In the genomic region with DNA sequence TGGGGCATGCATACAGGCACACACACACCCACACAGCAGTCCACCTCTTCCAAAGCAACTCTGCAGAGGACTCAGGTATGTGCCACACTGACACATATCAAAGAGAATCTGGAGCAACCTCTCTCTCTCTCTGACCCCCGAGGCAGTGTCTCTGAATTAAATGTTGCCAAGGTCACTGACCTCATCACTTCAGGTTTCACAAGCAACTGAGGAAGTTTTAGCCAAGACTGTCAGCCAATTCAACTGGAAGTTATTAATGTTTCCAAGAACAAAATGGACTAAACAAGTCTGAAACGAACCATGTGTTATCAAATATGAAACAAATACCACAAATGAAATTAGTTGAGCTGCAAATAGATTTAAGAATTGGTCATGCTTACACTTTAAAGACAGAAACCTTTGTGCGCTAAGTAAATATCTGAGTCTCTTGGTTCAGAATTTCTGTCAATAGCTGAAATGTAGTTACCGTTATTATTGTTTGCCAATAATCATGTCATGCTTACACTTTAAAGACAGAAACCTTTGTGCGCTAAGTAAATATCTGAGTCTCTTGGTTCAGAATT, we compare ENCODE assay signal across 1 cellular context.
TF ChIP-seq lines count a peak whose summit lies in the region.

No MANE protein-coding gene starts in this region.

TF ChIP-seq in HepG2, 621 proteins besides CTCF, POLR2A, EP300 and RAD21 (continued from another document and continues in another):
- TF ChIP-seq, protein P1, sequence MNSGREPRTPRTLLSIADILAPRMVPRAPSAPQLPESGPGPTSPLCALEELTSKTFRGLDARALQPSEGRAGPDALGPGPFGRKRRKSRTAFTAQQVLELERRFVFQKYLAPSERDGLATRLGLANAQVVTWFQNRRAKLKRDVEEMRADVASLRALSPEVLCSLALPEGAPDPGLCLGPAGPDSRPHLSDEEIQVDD (CRISPR knock-in tag; IDR thresholded peaks at IDR 0.05; ENCODE audit: borderline replicate concordance), result no peak
- TF ChIP-seq, protein P2, sequence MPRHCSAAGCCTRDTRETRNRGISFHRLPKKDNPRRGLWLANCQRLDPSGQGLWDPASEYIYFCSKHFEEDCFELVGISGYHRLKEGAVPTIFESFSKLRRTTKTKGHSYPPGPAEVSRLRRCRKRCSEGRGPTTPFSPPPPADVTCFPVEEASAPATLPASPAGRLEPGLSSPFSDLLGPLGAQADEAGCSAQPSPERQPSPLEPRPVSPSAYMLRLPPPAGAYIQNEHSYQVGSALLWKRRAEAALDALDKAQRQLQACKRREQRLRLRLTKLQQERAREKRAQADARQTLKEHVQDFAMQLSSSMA (CRISPR knock-in tag; IDR thresholded peaks at IDR 0.05), result no peak
- TF ChIP-seq ZFP1 (CRISPR knock-in tag; IDR thresholded peaks at IDR 0.05) (no peak; the same call in 1 of the 2 replicates), ZNF567 (CRISPR knock-in tag; IDR thresholded peaks at IDR 0.05; ENCODE audit: borderline replicate concordance) (no peak), FOXK1 (CRISPR knock-in tag; IDR thresholded peaks at IDR 0.05; ENCODE audit: borderline replicate concordance, low read depth) (no peak), CENPX (CRISPR knock-in tag; IDR thresholded peaks at IDR 0.05) (no peak), ETV6 (CRISPR knock-in tag; conservative IDR thresholded peaks at IDR 0.05) (no peak), ZBTB20 (CRISPR knock-in tag; IDR thresholded peaks at IDR 0.05; ENCODE audit: borderline replicate concordance, low read depth) (no peak), ZNF615 (CRISPR knock-in tag; IDR thresholded peaks at IDR 0.05; ENCODE audit: borderline replicate concordance) (no peak), MTA3 (CRISPR knock-in tag; IDR thresholded peaks at IDR 0.05) (no peak), ZNF225 (CRISPR knock-in tag; IDR thresholded peaks at IDR 0.05) (no peak), FOXM1 (CRISPR knock-in tag; IDR thresholded peaks at IDR 0.05) (no peak), ZNF335 (CRISPR knock-in tag; IDR thresholded peaks at IDR 0.05) (no peak), NFE2L1 (CRISPR knock-in tag; IDR thresholded peaks at IDR 0.05; ENCODE audit: borderline replicate concordance) (no peak), ISX (CRISPR knock-in tag; conservative IDR thresholded peaks at IDR 0.05) (no peak), PRMT3 (CRISPR knock-in tag; IDR thresholded peaks at IDR 0.05; ENCODE audit: borderline replicate concordance, low read depth) (no peak), ZNF607 (CRISPR knock-in tag; IDR thresholded peaks at IDR 0.05; ENCODE audit: borderline replicate concordance) (no peak), ZNF264 (CRISPR knock-in tag; IDR thresholded peaks at IDR 0.05) (no peak), NKX3-1 (CRISPR knock-in tag; IDR thresholded peaks at IDR 0.05) (no peak), ATM (IDR thresholded peaks at IDR 0.05; ENCODE audit: borderline replicate concordance) (no peak), KLF13 (CRISPR knock-in tag; IDR thresholded peaks at IDR 0.05) (no peak), PHF8 (CRISPR knock-in tag; IDR thresholded peaks at IDR 0.05) (no peak), ZNF850 (CRISPR knock-in tag; conservative IDR thresholded peaks at IDR 0.05) (no peak), ZNF709 (CRISPR knock-in tag; IDR thresholded peaks at IDR 0.05) (no peak), MAFK (conservative IDR thresholded peaks at IDR 0.05 in 1 of 2, IDR thresholded peaks at IDR 0.05 in 1 of 2; ENCODE audit: low read length in 2 of 2) (no peak), U2AF2 (IDR thresholded peaks at IDR 0.05; ENCODE audit: low read depth, low read length) (no peak), ZNF674 (CRISPR knock-in tag; IDR thresholded peaks at IDR 0.05; ENCODE audit: low read depth) (no peak), EHMT2 (IDR thresholded peaks at IDR 0.05; ENCODE audit: borderline replicate concordance, low read depth, low read length) (no peak), ZNF629 (CRISPR knock-in tag; conservative IDR thresholded peaks at IDR 0.05) (no peak), NR2C2 (CRISPR knock-in tag; IDR thresholded peaks at IDR 0.05; ENCODE audit: borderline replicate concordance) (peak; percentile 30; the same call in 1 of the 2 replicates), SMARCE1 (IDR thresholded peaks at IDR 0.05; ENCODE audit: borderline replicate concordance) (no peak), HNRNPUL1 (IDR thresholded peaks at IDR 0.05; ENCODE audit: low read depth, low read length) (no peak), ZNF879 (CRISPR knock-in tag; IDR thresholded peaks at IDR 0.05) (no peak), SYNCRIP (IDR thresholded peaks at IDR 0.05; ENCODE audit: insufficient read depth, low read depth, low read length) (no peak), FOXC1 (CRISPR knock-in tag; IDR thresholded peaks at IDR 0.05; ENCODE audit: borderline replicate concordance) (no peak), CHCHD3 (CRISPR knock-in tag; IDR thresholded peaks at IDR 0.05) (no peak), ZNF703 (CRISPR knock-in tag; IDR thresholded peaks at IDR 0.05; ENCODE audit: borderline replicate concordance) (no peak), BRCA1 (CRISPR knock-in tag; IDR thresholded peaks at IDR 0.05) (no peak), NBN (conservative IDR thresholded peaks at IDR 0.05) (no peak), ZNF788 (CRISPR knock-in tag; IDR thresholded peaks at IDR 0.05; ENCODE audit: borderline replicate concordance) (no peak), ZNF256 (CRISPR knock-in tag; conservative IDR thresholded peaks at IDR 0.05) (no peak), KDM2A (CRISPR knock-in tag; IDR thresholded peaks at IDR 0.05; ENCODE audit: borderline replicate concordance, low read depth) (no peak), ZNF644 (CRISPR knock-in tag; IDR thresholded peaks at IDR 0.05; ENCODE audit: low read depth) (no peak; the same call in 1 of the 2 replicates), KLF15 (CRISPR knock-in tag; IDR thresholded peaks at IDR 0.05; ENCODE audit: borderline replicate concordance) (no peak)
- TF ChIP-seq, protein P3, sequence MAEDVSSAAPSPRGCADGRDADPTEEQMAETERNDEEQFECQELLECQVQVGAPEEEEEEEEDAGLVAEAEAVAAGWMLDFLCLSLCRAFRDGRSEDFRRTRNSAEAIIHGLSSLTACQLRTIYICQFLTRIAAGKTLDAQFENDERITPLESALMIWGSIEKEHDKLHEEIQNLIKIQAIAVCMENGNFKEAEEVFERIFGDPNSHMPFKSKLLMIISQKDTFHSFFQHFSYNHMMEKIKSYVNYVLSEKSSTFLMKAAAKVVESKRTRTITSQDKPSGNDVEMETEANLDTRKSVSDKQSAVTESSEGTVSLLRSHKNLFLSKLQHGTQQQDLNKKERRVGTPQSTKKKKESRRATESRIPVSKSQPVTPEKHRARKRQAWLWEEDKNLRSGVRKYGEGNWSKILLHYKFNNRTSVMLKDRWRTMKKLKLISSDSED (CRISPR knock-in tag; IDR thresholded peaks at IDR 0.05), result no peak
- TF ChIP-seq, protein P4, sequence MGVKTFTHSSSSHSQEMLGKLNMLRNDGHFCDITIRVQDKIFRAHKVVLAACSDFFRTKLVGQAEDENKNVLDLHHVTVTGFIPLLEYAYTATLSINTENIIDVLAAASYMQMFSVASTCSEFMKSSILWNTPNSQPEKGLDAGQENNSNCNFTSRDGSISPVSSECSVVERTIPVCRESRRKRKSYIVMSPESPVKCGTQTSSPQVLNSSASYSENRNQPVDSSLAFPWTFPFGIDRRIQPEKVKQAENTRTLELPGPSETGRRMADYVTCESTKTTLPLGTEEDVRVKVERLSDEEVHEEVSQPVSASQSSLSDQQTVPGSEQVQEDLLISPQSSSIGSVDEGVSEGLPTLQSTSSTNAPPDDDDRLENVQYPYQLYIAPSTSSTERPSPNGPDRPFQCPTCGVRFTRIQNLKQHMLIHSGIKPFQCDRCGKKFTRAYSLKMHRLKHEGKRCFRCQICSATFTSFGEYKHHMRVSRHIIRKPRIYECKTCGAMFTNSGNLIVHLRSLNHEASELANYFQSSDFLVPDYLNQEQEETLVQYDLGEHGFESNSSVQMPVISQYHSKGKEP (CRISPR knock-in tag; IDR thresholded peaks at IDR 0.05), result no peak
- TF ChIP-seq, protein P5, sequence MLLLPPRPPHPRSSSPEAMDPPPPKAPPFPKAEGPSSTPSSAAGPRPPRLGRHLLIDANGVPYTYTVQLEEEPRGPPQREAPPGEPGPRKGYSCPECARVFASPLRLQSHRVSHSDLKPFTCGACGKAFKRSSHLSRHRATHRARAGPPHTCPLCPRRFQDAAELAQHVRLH (CRISPR knock-in tag; IDR thresholded peaks at IDR 0.05; ENCODE audit: borderline replicate concordance, low read depth), result no peak
- TF ChIP-seq, protein P6, sequence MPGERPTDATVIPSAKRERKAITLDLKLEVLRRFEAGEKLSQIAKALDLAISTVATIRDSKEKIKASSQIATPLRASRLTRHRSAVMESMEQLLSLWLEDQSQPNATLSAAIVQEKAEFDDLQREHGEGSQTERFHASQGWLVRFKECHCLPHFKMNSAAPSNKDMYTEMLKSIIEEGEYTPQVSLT (CRISPR knock-in tag; IDR thresholded peaks at IDR 0.05; ENCODE audit: borderline replicate concordance, low read depth), result no peak
- TF ChIP-seq, protein P7, sequence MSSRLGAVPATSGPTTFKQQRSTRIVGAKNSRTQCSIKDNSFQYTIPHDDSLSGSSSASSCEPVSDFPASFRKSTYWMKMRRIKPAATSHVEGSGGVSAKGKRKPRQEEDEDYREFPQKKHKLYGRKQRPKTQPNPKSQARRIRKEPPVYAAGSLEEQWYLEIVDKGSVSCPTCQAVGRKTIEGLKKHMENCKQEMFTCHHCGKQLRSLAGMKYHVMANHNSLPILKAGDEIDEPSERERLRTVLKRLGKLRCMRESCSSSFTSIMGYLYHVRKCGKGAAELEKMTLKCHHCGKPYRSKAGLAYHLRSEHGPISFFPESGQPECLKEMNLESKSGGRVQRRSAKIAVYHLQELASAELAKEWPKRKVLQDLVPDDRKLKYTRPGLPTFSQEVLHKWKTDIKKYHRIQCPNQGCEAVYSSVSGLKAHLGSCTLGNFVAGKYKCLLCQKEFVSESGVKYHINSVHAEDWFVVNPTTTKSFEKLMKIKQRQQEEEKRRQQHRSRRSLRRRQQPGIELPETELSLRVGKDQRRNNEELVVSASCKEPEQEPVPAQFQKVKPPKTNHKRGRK (CRISPR knock-in tag; IDR thresholded peaks at IDR 0.05), result no peak
- TF ChIP-seq, protein P8, sequence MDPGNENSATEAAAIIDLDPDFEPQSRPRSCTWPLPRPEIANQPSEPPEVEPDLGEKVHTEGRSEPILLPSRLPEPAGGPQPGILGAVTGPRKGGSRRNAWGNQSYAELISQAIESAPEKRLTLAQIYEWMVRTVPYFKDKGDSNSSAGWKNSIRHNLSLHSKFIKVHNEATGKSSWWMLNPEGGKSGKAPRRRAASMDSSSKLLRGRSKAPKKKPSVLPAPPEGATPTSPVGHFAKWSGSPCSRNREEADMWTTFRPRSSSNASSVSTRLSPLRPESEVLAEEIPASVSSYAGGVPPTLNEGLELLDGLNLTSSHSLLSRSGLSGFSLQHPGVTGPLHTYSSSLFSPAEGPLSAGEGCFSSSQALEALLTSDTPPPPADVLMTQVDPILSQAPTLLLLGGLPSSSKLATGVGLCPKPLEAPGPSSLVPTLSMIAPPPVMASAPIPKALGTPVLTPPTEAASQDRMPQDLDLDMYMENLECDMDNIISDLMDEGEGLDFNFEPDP (CRISPR knock-in tag; conservative IDR thresholded peaks at IDR 0.05), result no peak
- TF ChIP-seq, protein P9, sequence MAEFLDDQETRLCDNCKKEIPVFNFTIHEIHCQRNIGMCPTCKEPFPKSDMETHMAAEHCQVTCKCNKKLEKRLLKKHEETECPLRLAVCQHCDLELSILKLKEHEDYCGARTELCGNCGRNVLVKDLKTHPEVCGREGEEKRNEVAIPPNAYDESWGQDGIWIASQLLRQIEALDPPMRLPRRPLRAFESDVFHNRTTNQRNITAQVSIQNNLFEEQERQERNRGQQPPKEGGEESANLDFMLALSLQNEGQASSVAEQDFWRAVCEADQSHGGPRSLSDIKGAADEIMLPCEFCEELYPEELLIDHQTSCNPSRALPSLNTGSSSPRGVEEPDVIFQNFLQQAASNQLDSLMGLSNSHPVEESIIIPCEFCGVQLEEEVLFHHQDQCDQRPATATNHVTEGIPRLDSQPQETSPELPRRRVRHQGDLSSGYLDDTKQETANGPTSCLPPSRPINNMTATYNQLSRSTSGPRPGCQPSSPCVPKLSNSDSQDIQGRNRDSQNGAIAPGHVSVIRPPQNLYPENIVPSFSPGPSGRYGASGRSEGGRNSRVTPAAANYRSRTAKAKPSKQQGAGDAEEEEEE (CRISPR knock-in tag; IDR thresholded peaks at IDR 0.05; ENCODE audit: borderline replicate concordance), result no peak
- TF ChIP-seq, protein P10, sequence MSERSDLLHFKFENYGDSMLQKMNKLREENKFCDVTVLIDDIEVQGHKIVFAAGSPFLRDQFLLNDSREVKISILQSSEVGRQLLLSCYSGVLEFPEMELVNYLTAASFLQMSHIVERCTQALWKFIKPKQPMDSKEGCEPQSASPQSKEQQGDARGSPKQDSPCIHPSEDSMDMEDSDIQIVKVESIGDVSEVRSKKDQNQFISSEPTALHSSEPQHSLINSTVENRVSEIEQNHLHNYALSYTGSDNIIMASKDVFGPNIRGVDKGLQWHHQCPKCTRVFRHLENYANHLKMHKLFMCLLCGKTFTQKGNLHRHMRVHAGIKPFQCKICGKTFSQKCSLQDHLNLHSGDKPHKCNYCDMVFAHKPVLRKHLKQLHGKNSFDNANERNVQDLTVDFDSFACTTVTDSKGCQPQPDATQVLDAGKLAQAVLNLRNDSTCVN (CRISPR knock-in tag; IDR thresholded peaks at IDR 0.05; ENCODE audit: borderline replicate concordance), result no peak
- TF ChIP-seq, protein P11, sequence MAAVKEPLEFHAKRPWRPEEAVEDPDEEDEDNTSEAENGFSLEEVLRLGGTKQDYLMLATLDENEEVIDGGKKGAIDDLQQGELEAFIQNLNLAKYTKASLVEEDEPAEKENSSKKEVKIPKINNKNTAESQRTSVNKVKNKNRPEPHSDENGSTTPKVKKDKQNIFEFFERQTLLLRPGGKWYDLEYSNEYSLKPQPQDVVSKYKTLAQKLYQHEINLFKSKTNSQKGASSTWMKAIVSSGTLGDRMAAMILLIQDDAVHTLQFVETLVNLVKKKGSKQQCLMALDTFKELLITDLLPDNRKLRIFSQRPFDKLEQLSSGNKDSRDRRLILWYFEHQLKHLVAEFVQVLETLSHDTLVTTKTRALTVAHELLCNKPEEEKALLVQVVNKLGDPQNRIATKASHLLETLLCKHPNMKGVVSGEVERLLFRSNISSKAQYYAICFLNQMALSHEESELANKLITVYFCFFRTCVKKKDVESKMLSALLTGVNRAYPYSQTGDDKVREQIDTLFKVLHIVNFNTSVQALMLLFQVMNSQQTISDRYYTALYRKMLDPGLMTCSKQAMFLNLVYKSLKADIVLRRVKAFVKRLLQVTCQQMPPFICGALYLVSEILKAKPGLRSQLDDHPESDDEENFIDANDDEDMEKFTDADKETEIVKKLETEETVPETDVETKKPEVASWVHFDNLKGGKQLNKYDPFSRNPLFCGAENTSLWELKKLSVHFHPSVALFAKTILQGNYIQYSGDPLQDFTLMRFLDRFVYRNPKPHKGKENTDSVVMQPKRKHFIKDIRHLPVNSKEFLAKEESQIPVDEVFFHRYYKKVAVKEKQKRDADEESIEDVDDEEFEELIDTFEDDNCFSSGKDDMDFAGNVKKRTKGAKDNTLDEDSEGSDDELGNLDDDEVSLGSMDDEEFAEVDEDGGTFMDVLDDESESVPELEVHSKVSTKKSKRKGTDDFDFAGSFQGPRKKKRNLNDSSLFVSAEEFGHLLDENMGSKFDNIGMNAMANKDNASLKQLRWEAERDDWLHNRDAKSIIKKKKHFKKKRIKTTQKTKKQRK (IDR thresholded peaks at IDR 0.05; ENCODE audit: low read length), result no peak
